33 cellular contexts compared by ENCODE assay signal in genomic region chr19:30034321-30034720, GRCh38.
"Had no signal": no experiment of that assay in that cellular context is flagged by ENCODE, and none has a peak within 500 bp of the region (broad histone marks: within the 10 kb centered on the region; RNA-seq: fewer than 3 reads in every experiment).

No MANE protein-coding gene starts in this region.

- H3K4me1 ChIP-seq: ascending aorta, body of pancreas, breast epithelium had no signal

- DNase-seq: activated effector memory CD4-positive, alpha-beta T cell treated with anti-CD3 and anti-CD28 coated beads, Interleukin-2, amount 50 U/mL, for 16 hours; activated effector memory CD4-positive, alpha-beta T cell treated with Interleukin-2 at 50 U/mL for 16 hours; activated gamma-delta T cell; activated gamma-delta T cell treated with Interleukin-2 at 50 U/mL for 16 hours; activated naive CD4-positive, alpha-beta T cell; activated naive CD4-positive, alpha-beta T cell treated with anti-CD3 and anti-CD28 coated beads for 36 hours; activated naive CD4-positive, alpha-beta T cell treated with anti-CD3 and anti-CD28 coated beads, Interleukin-2, amount 10 ng/mL, durations not matched to agents 7 days and 5 days; activated naive CD4-positive, alpha-beta T cell treated with anti-CD3 and anti-CD28 coated beads, Interleukin-2, amount 50 U/mL, for 16 hours; activated naive CD4-positive, alpha-beta T cell treated with Interleukin-2 at 50 U/mL for 16 hours; activated naive CD8-positive, alpha-beta T cell treated with anti-CD3 and anti-CD28 coated beads for 36 hours; activated naive CD8-positive, alpha-beta T cell treated with anti-CD3 and anti-CD28 coated beads, Interleukin-2, amount 10 ng/mL, durations not matched to agents 7 days and 5 days; activated naive CD8-positive, alpha-beta T cell treated with anti-CD3 and anti-CD28 coated beads, Interleukin-2, amount 50 U/mL, for 24 hours; activated T-cell treated with anti-CD3 and anti-CD28 coated beads, Interleukin-2, amount 50 U/mL, for 4 hours; activated T-cell treated with anti-CD3 and anti-CD28 coated beads, Interleukin-2, amount 50 U/mL, for 48 hours; activated T-cell treated with anti-CD3 and anti-CD28 coated beads, Interleukin-2, amount 50 U/mL, for 72 hours; adrenal gland; amniotic stem cell; amygdala; anterior cingulate cortex; aorta; body of pancreas; brain microvascular endothelial cell; caudate nucleus; central memory CD4-positive, alpha-beta T cell; cerebellar nuclear complex had no signal

- FAIRE-seq: astrocyte, bronchial epithelial cell, colon had no signal

- H3K9me3 ChIP-seq: adrenal gland, ascending aorta, body of pancreas had no signal

- ATAC-seq: activated naive CD4-positive, alpha-beta T cell treated with anti-CD3 and anti-CD28 coated beads, Interleukin-2, amount 50 U/mL, for 72 hours; activated naive CD8-positive, alpha-beta T cell treated with anti-CD3 and anti-CD28 coated beads, Interleukin-2, amount 50 U/mL, for 24 hours; activated T-cell treated with anti-CD3 and anti-CD28 coated beads, Interleukin-2, amount 50 U/mL, for 4 hours; activated T-cell treated with anti-CD3 and anti-CD28 coated beads, Interleukin-2, amount 50 U/mL, for 72 hours; activated T-helper 17 cell treated with anti-CD3 and anti-CD28 coated beads, Interleukin-2, amount 50 U/mL, for 72 hours; body of pancreas had no signal

- H3K36me3 ChIP-seq: adrenal gland, brain microvascular endothelial cell, breast epithelium, cardiac muscle cell had no signal

- H3K27ac ChIP-seq: adrenal gland, ascending aorta, body of pancreas, brain microvascular endothelial cell, breast epithelium, cardiac muscle cell had no signal

- H3K27me3 ChIP-seq: adrenal gland, ascending aorta, body of pancreas, brain microvascular endothelial cell, breast epithelium, cardiac muscle cell had no signal

- H3K4me3 ChIP-seq: adrenal gland, ascending aorta, body of pancreas, breast epithelium, cardiac muscle cell had no signal
